ENCODE assay signal across 21 cellular contexts in genomic region chr11:133443361-133443760, GRCh38.
"Had no signal": no experiment of that assay in that cellular context is flagged by ENCODE, and none has a peak within 500 bp of the region (broad histone marks: within the 10 kb centered on the region; RNA-seq: fewer than 3 reads in every experiment).

No MANE protein-coding gene starts in this region.

- DNase-seq: activated CD4-positive, alpha-beta memory T cell treated with anti-CD3 and anti-CD28 coated beads, Interleukin-2, amount 10 ng/mL, durations not matched to agents 7 days and 5 days; activated CD4-positive, alpha-beta T cell treated with anti-CD3 and anti-CD28 coated beads for 48 hours; activated CD8-positive, alpha-beta memory T cell treated with anti-CD3 and anti-CD28 coated beads, Interleukin-2, amount 10 ng/mL, durations not matched to agents 7 days and 5 days; activated naive CD4-positive, alpha-beta T cell treated with anti-CD3 and anti-CD28 coated beads for 36 hours; activated T-cell treated with anti-CD3 and anti-CD28 coated beads, Interleukin-2, amount 50 U/mL, for 1 hour; brain microvascular endothelial cell; colonic mucosa; endodermal cell; left lung; naive thymus-derived CD8-positive, alpha-beta T cell; sigmoid colon; stimulated activated CD4-positive, alpha-beta T cell treated with anti-CD3 and anti-CD28 coated beads, Interleukin-4, amount 100 ng/mL, for 4 hours; upper lobe of left lung had no signal

- H3K27ac ChIP-seq: brain microvascular endothelial cell, colonic mucosa, left lung, sigmoid colon, thoracic aorta, upper lobe of left lung had no signal

- H3K36me3 Mint-ChIP-seq: activated CD8-positive, alpha-beta memory T cell treated with anti-CD3 and anti-CD28 coated beads, Interleukin-2, amount 10 ng/mL, durations not matched to agents 7 days and 5 days; memory B cell; stimulated activated memory B cell treated with anti-CD40 and anti-IgM and Interleukin-4, amounts not matched to agents 10 μg/mL and 1 μg/mL and 100 μg/mL, for 72 hours had no signal

- H3K4me3 Mint-ChIP-seq: activated CD4-positive, alpha-beta memory T cell treated with anti-CD3 and anti-CD28 coated beads, Interleukin-2, amount 10 ng/mL, durations not matched to agents 7 days and 5 days; activated CD8-positive, alpha-beta memory T cell treated with anti-CD3 and anti-CD28 coated beads, Interleukin-2, amount 10 ng/mL, durations not matched to agents 7 days and 5 days; activated naive CD4-positive, alpha-beta T cell treated with anti-CD3 and anti-CD28 coated beads for 36 hours; central memory CD8-positive, alpha-beta T cell; endodermal cell; memory B cell; naive thymus-derived CD8-positive, alpha-beta T cell; stimulated activated memory B cell treated with anti-CD40 and anti-IgM and Interleukin-4, amounts not matched to agents 10 μg/mL and 1 μg/mL and 100 μg/mL, for 72 hours; T-helper 2 cell treated with Interferon-gamma antibody and Interleukin-4, amounts not matched to agents 5 μg/mL and 100 μg/mL, for 36 hours had no signal

- H3K9me3 Mint-ChIP-seq: activated CD4-positive, alpha-beta memory T cell treated with anti-CD3 and anti-CD28 coated beads, Interleukin-2, amount 10 ng/mL, durations not matched to agents 7 days and 5 days; activated naive CD4-positive, alpha-beta T cell treated with anti-CD3 and anti-CD28 coated beads for 36 hours; activated T-helper 2 cell treated with anti-CD3 and anti-CD28 coated beads, Interferon-gamma antibody, Interleukin-2, Interleukin-4, amounts not matched to agents 10 μg/mL and 5 μg/mL and 100 μg/mL, durations not matched to agents 14 hours and 24 hours and 36 hours; endodermal cell; T-helper 2 cell treated with Interferon-gamma antibody and Interleukin-4, amounts not matched to agents 5 μg/mL and 100 μg/mL, for 36 hours had no signal

- H3K27me3 Mint-ChIP-seq: activated CD4-positive, alpha-beta memory T cell treated with anti-CD3 and anti-CD28 coated beads, Interleukin-2, amount 10 ng/mL, durations not matched to agents 7 days and 5 days; activated CD8-positive, alpha-beta memory T cell treated with anti-CD3 and anti-CD28 coated beads, Interleukin-2, amount 10 ng/mL, durations not matched to agents 7 days and 5 days; central memory CD8-positive, alpha-beta T cell; memory B cell; naive thymus-derived CD8-positive, alpha-beta T cell; stimulated activated memory B cell treated with anti-CD40 and anti-IgM and Interleukin-4, amounts not matched to agents 10 μg/mL and 1 μg/mL and 100 μg/mL, for 72 hours had no signal

- H3K4me1 ChIP-seq: colonic mucosa, left lung, sigmoid colon, upper lobe of left lung had no signal

- H3K9me3 ChIP-seq: colonic mucosa, sigmoid colon, thoracic aorta, upper lobe of left lung had no signal

- ATAC-seq: activated CD8-positive, alpha-beta memory T cell treated with anti-CD3 and anti-CD28 coated beads, Interleukin-2, amount 10 ng/mL, durations not matched to agents 7 days and 5 days; left lung; naive thymus-derived CD8-positive, alpha-beta T cell; stimulated activated memory B cell treated with anti-CD40 and anti-IgM and Interleukin-4, amounts not matched to agents 10 μg/mL and 1 μg/mL and 100 μg/mL, for 72 hours had no signal

- H3K27me3 ChIP-seq: brain microvascular endothelial cell, colonic mucosa, left lung, sigmoid colon, upper lobe of left lung had no signal

- H3K4me3 ChIP-seq: colonic mucosa, left lung, sigmoid colon, thoracic aorta, upper lobe of left lung had no signal

- FAIRE-seq: frontal cortex, TTC549 had no signal

- H3K4me1 Mint-ChIP-seq: activated CD4-positive, alpha-beta memory T cell treated with anti-CD3 and anti-CD28 coated beads, Interleukin-2, amount 10 ng/mL, durations not matched to agents 7 days and 5 days; activated CD8-positive, alpha-beta memory T cell treated with anti-CD3 and anti-CD28 coated beads, Interleukin-2, amount 10 ng/mL, durations not matched to agents 7 days and 5 days; central memory CD8-positive, alpha-beta T cell; memory B cell; naive thymus-derived CD8-positive, alpha-beta T cell; stimulated activated memory B cell treated with anti-CD40 and anti-IgM and Interleukin-4, amounts not matched to agents 10 μg/mL and 1 μg/mL and 100 μg/mL, for 72 hours had no signal

- H3K27ac Mint-ChIP-seq: activated CD4-positive, alpha-beta memory T cell treated with anti-CD3 and anti-CD28 coated beads, Interleukin-2, amount 10 ng/mL, durations not matched to agents 7 days and 5 days; activated CD8-positive, alpha-beta memory T cell treated with anti-CD3 and anti-CD28 coated beads, Interleukin-2, amount 10 ng/mL, durations not matched to agents 7 days and 5 days; activated naive CD4-positive, alpha-beta T cell treated with anti-CD3 and anti-CD28 coated beads for 36 hours; activated T-helper 2 cell treated with anti-CD3 and anti-CD28 coated beads, Interferon-gamma antibody, Interleukin-2, Interleukin-4, amounts not matched to agents 10 μg/mL and 5 μg/mL and 100 μg/mL, durations not matched to agents 14 hours and 24 hours and 36 hours; memory B cell; naive thymus-derived CD8-positive, alpha-beta T cell; stimulated activated memory B cell treated with anti-CD40 and anti-IgM and Interleukin-4, amounts not matched to agents 10 μg/mL and 1 μg/mL and 100 μg/mL, for 72 hours; T-helper 2 cell treated with Interferon-gamma antibody and Interleukin-4, amounts not matched to agents 5 μg/mL and 100 μg/mL, for 36 hours had no signal

- H3K36me3 ChIP-seq: brain microvascular endothelial cell, colonic mucosa, left lung, sigmoid colon, thoracic aorta, upper lobe of left lung had no signal
